In the genomic region with DNA sequence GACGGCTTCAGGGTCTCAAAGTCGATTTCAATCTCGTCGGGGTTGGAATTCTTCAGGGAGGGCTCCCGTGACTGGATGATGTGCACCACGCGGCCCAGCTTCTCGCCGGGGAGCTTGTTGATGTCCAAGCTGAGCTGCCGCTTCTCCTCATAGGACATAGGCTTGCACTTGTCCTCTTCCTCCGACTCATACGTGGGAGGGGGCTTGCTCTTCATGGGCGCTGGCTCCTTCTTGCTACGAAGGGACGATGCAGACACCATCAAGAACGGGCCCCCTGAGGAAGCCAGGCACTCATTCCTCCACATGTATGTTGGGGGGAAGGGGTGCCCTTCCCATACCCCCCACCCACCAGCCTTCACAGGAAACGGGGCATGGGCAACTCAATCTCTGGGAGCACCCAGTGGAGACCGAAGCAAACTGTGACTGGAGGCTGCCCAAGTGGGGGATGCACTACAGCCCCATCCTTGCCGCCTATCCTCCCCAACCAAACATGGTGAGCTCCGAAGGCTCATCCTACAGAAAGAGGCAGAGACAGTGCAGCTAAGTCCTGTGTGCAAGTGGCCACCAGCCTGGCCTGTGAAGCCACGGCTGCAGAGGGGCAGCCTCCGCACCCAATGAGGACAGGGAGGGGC, we compare ENCODE assay signal across 1 cellular context.
TF ChIP-seq lines count a peak whose summit lies in the region.

No MANE protein-coding gene starts in this region.

TF ChIP-seq in IMR-90, 13 proteins besides CTCF, POLR2A, EP300 and RAD21:
- TF ChIP-seq MAFK (IDR thresholded peaks at IDR 0.05; ENCODE audit: low read depth, low read length) (no peak), MAZ (IDR thresholded peaks at IDR 0.05; ENCODE audit: borderline replicate concordance, low read depth, low read length) (no peak), RFX5 (IDR thresholded peaks at IDR 0.05; ENCODE audit: low read depth, low read length) (no peak), NFE2L2 (IDR thresholded peaks at IDR 0.05; ENCODE audit: low read depth, low read length) (no peak), FOS (IDR thresholded peaks at IDR 0.05; ENCODE audit: low read depth, low read length) (no peak), CEBPB (IDR thresholded peaks at IDR 0.05; ENCODE audit: low read depth, low read length) (no peak), MXI1 (IDR thresholded peaks at IDR 0.05; ENCODE audit: borderline replicate concordance, low read depth, low read length) (no peak), SMC3 (IDR thresholded peaks at IDR 0.05; ENCODE audit: low read depth, low read length) (no peak), BHLHE40 (IDR thresholded peaks at IDR 0.05; ENCODE audit: low read depth, low read length) (no peak), RCOR1 (IDR thresholded peaks at IDR 0.05; ENCODE audit: insufficient replicate concordance, low read length) (no peak), CHD1 (IDR thresholded peaks at IDR 0.05; ENCODE audit: low read depth, low read length) (no peak)
- TF ChIP-seq, protein P1, sequence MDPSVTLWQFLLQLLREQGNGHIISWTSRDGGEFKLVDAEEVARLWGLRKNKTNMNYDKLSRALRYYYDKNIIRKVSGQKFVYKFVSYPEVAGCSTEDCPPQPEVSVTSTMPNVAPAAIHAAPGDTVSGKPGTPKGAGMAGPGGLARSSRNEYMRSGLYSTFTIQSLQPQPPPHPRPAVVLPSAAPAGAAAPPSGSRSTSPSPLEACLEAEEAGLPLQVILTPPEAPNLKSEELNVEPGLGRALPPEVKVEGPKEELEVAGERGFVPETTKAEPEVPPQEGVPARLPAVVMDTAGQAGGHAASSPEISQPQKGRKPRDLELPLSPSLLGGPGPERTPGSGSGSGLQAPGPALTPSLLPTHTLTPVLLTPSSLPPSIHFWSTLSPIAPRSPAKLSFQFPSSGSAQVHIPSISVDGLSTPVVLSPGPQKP (IDR thresholded peaks at IDR 0.05; ENCODE audit: borderline replicate concordance, low read depth, low read length), result no peak
- TF ChIP-seq, protein P2, sequence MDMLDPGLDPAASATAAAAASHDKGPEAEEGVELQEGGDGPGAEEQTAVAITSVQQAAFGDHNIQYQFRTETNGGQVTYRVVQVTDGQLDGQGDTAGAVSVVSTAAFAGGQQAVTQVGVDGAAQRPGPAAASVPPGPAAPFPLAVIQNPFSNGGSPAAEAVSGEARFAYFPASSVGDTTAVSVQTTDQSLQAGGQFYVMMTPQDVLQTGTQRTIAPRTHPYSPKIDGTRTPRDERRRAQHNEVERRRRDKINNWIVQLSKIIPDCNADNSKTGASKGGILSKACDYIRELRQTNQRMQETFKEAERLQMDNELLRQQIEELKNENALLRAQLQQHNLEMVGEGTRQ (IDR thresholded peaks at IDR 0.05; ENCODE audit: low read depth, low read length), result no peak
